13 cellular contexts compared by ENCODE assay signal in genomic region chr1:237527761-237528160, GRCh38.
DNase-seq lines count a peak whose midpoint lies in the region; TF ChIP-seq lines count a peak whose summit lies in the region.
"Had no signal": no experiment of that assay in that cellular context is flagged by ENCODE, and none has a peak within 500 bp of the region (broad histone marks: within the 10 kb centered on the region; RNA-seq: fewer than 3 reads in every experiment).

No MANE protein-coding gene starts in this region.

- H3K79me1 ChIP-seq in mesendoderm (ENCODE audit: low read length): no peaks in the 10 kb centered on the region

- H3K4me1 ChIP-seq in mammary epithelial cell (ENCODE audit: insufficient read depth, low read length) (no peaks in the 10 kb centered on the region), mesendoderm (ENCODE audit: control insufficient read depth, low read depth, low read length) (no peaks in the 10 kb centered on the region)
- no peaks in the 10 kb centered on the region for H3K4me1 ChIP-seq in CD4-positive, alpha-beta memory T cell (ENCODE audit: insufficient read depth, low read length)
- H3K4me1 ChIP-seq: Caco-2 had no signal

- H2BK15ac ChIP-seq in mesendoderm (replicated peaks; ENCODE audit: low read depth): no peak overlapping the region

- POLR2A ChIA-PET in CD4-positive, alpha-beta memory T cell (lab: Charles Lee; ENCODE audit: partially characterized antibody): no interaction called here

- H3K9me3 ChIP-seq in mammary epithelial cell (replicated peaks; ENCODE audit: insufficient read depth, low read length): no peaks in the 10 kb centered on the region
- no peaks in the 10 kb centered on the region for H3K9me3 ChIP-seq in CD4-positive, alpha-beta memory T cell (ENCODE audit: control insufficient read depth in 1 of 2, low read length in 2 of 2)
- H3K9me3 ChIP-seq: Caco-2 had no signal

- H3K79me2 ChIP-seq in mammary epithelial cell (ENCODE audit: insufficient read depth, low read length) (no peaks in the 10 kb centered on the region), mesendoderm (ENCODE audit: control insufficient read depth, insufficient read depth, low read length) (no peaks in the 10 kb centered on the region)

- no peak overlapping the region for H2AFZ ChIP-seq in mammary epithelial cell (ENCODE audit: low read depth, low read length)
- H2AFZ ChIP-seq: GM23248 had no signal

- no peak overlapping the region for H3K4ac ChIP-seq in mesendoderm (ENCODE audit: low read depth, low read length)

- H4K8ac ChIP-seq in mesendoderm (ENCODE audit: low read depth, low read length): no peak overlapping the region

- H3K27me3 ChIP-seq in mammary epithelial cell (ENCODE audit: insufficient read depth, low read length) (no peaks in the 10 kb centered on the region), mesendoderm (ENCODE audit: insufficient read depth, low read length, poor library complexity) (no peaks in the 10 kb centered on the region)
- H3K27me3 ChIP-seq in CD4-positive, alpha-beta memory T cell (ENCODE audit: insufficient read depth, low read length): no peaks in the 10 kb centered on the region

- H3K4me3 Mint-ChIP-seq in CD4-positive, alpha-beta memory T cell: no peak overlapping the region
- H3K4me3 Mint-ChIP-seq: CD14-positive monocyte; CD8-positive, alpha-beta memory T cell; IgD-negative memory B cell had no signal

- H4K5ac ChIP-seq in mesendoderm (ENCODE audit: low read length): no peak overlapping the region

- H3K4me1 Mint-ChIP-seq in CD4-positive, alpha-beta memory T cell: no peaks in the 10 kb centered on the region
- H3K4me1 Mint-ChIP-seq: CD14-positive monocyte; CD8-positive, alpha-beta memory T cell; IgD-negative memory B cell had no signal

- CTCF ChIA-PET in mammary epithelial cell (lab: Charles Lee; ENCODE audit: low non-redundant PET): no interaction called here
- CTCF ChIA-PET in CD4-positive, alpha-beta memory T cell (lab: Charles Lee; ENCODE audit: partially characterized antibody): no interaction called here

- H3K4me2 ChIP-seq in mammary epithelial cell (ENCODE audit: insufficient read depth, low read depth, low read length) (no peak overlapping the region), mesendoderm (ENCODE audit: low read length) (no peak overlapping the region)

- BruUV-seq in mammary epithelial cell (replicated peaks; lab: Mats Ljungman, UMichigan): no TSS peak

- no peak for TF ChIP-seq CTCF in mammary epithelial cell (conservative IDR thresholded peaks at IDR 0.05 in 1 of 2, IDR thresholded peaks at IDR 0.05 in 1 of 2; ENCODE audit: extremely low read depth in 1 of 2, insufficient read depth in 1 of 2, low read depth in 1 of 2, low read length in 2 of 2)

- no peak overlapping the region for H3K27ac Mint-ChIP-seq in CD4-positive, alpha-beta memory T cell
- H3K27ac Mint-ChIP-seq: CD14-positive monocyte, IgD-negative memory B cell had no signal

- H3K36me3 ChIP-seq in mammary epithelial cell (ENCODE audit: insufficient read depth, low read length) (no peaks in the 10 kb centered on the region), mesendoderm (ENCODE audit: control insufficient read depth, insufficient read depth, low read length) (no peaks in the 10 kb centered on the region)
- H3K36me3 ChIP-seq in CD4-positive, alpha-beta memory T cell (ENCODE audit: insufficient read depth, low read length): no peaks in the 10 kb centered on the region

- H2BK5ac ChIP-seq in mesendoderm (ENCODE audit: low read length): no peak overlapping the region

- H3K23ac ChIP-seq in mesendoderm (ENCODE audit: low read length): no peak overlapping the region

- H3K18ac ChIP-seq in mesendoderm (ENCODE audit: low read length): no peak overlapping the region

- no peak overlapping the region for H3K27ac ChIP-seq in mammary epithelial cell (ENCODE audit: insufficient read depth, low read depth, low read length)
- no peak overlapping the region for H3K27ac ChIP-seq in mesendoderm (ENCODE audit: low read depth, low read length)
- no peak overlapping the region for H3K27ac ChIP-seq in CD4-positive, alpha-beta memory T cell (ENCODE audit: low read depth, low read length)
- H3K27ac ChIP-seq: GM23248 had no signal

- H3K9ac ChIP-seq in mammary epithelial cell (ENCODE audit: insufficient read depth, low read length): no peak overlapping the region
- no peak overlapping the region for H3K9ac ChIP-seq in mesendoderm (ENCODE audit: low read length)
- H3K9ac ChIP-seq: GM23248 had no signal

- H3K27me3 Mint-ChIP-seq in CD4-positive, alpha-beta memory T cell: no peaks in the 10 kb centered on the region
- H3K27me3 Mint-ChIP-seq: IgD-negative memory B cell had no signal

- in situ Hi-C loops in mammary epithelial cell (cut with MboI; ENCODE audit: low sequenced_read_pairs in 2 of 2): no loop called here

- intact Hi-C loops in mammary epithelial cell (cut with micrococcal nuclease): no loop called here
- intact Hi-C loops in CD4-positive, alpha-beta memory T cell (cut with micrococcal nuclease): no loop called here

- H3K56ac ChIP-seq in mesendoderm (ENCODE audit: low read length): no peak overlapping the region

- H3K4me3 ChIP-seq in mammary epithelial cell (replicated peaks in 1 of 3; ENCODE audit: insufficient read depth in 1 of 3, low read depth in 2 of 3, low read length in 3 of 3) (no peak overlapping the region), mesendoderm (ENCODE audit: low read length) (no peak overlapping the region)
- no peak overlapping the region for H3K4me3 ChIP-seq in CD4-positive, alpha-beta memory T cell (ENCODE audit: low read length in 2 of 2)
- H3K4me3 ChIP-seq: GM12878, GM23248 had no signal

- no peaks in the 10 kb centered on the region for H3K36me3 Mint-ChIP-seq in CD4-positive, alpha-beta memory T cell
- H3K36me3 Mint-ChIP-seq: CD14-positive monocyte, IgD-negative memory B cell had no signal

- DNase-seq in Daoy (ENCODE audit: low read depth) (peak; percentile 16), HT1080 (ENCODE audit: low read depth) (peak; percentile 52), mammary epithelial cell (peak; percentile 2), mesendoderm (peak; percentile 27), NCI-H748 (lab: John Stamatoyannopoulos, UW; ENCODE audit: unreplicated experiment) (no peak)
- DNase-seq in CD4-positive, alpha-beta memory T cell: no peak
- DNase-seq: Caco-2; CD8-positive, alpha-beta memory T cell; DMS53; GM23248 had no signal

- WGBS in mammary epithelial cell (ENCODE audit: low coverage, missing lambda C conversion rate): 67% methylated on average over 4 of the region's 4 CpGs
- WGBS in mesendoderm (ENCODE audit: extremely low coverage, insufficient coverage, low lambda C conversion rate): no CpG with 5 or more reads among the region's 4 CpGs

- H3K9me3 Mint-ChIP-seq in CD4-positive, alpha-beta memory T cell: peaks cover 0 to 13% (median 9%) of the 10 kb centered on the region in 8 donors

- no peak overlapping the region for H2BK120ac ChIP-seq in mesendoderm (ENCODE audit: low read depth, low read length)

- H4K20me1 ChIP-seq in mammary epithelial cell (ENCODE audit: insufficient read depth, low read length): no peaks in the 10 kb centered on the region

- dilution Hi-C loops in mammary epithelial cell (cut with HindIII; ENCODE audit: low sequenced_read_pairs): no loop called here

- no peak overlapping the region for H2AK5ac ChIP-seq in mesendoderm (ENCODE audit: low read length)

Comparison
In these comparisons a context has a peak if more than half of its experiments do, and no peak if none do; other contexts are left out.
1. DNase-seq: peak in Daoy (single experiment), HT1080 (single experiment), mammary epithelial cell (single experiment) and mesendoderm (single experiment); none in CD4-positive, alpha-beta memory T cell (0 of 5) and NCI-H748 (single experiment).